Comparison of ENCODE assay signal across 10 cellular contexts in the genomic region with DNA sequence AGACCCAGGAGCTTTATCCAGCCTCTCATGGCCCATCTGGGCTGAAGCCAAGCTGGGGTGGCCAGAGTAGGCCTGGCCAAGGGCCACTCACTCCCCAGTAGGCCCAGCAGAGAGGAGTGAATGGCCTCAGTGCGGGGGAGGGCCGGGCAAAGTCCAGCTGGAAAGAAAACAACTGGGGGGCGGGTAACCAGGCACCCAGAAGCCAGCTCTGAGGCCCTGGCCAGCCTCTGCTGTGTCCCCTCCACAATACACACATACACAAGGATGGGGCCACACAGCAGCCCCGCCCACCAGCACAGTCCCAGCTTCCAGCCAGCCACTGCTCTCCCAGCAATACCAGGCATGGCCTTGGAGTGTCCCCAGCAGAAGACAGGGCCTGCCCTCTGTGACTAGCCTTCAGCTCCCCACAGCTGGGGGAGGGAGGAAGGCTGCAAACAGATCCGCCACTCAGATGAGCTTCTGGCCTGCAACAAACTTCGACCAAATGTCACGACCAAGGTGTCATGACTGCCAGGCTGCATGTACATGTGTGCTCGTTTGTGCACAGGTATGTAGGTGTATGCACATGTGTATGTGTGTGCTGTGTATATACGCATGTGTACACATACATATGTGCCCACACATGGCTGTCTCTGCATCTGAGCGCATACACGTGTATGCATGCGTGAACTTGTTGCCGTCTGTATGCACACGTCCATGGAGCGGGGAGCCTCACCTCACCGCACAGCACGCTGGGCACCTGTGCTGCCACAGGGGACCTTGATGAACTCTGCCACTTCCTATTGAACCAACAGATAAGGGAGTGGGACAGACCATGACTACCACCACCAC. TPM values are rescaled to one million over a fixed set of nuclear protein-coding genes. Genes with fewer than 3 reads are reported as not detected.
DNase-seq lines count a peak whose midpoint lies in the region; ATAC-seq, FAIRE-seq and TF ChIP-seq lines count a peak whose summit lies in the region.
"Had no signal": no experiment of that assay in that cellular context is flagged by ENCODE, and none has a peak within 500 bp of the region (broad histone marks: within the 10 kb centered on the region; RNA-seq: fewer than 3 reads in every experiment).

No MANE protein-coding gene starts in this region.

- TF ChIP-seq CTCF in kidney (IDR thresholded peaks at IDR 0.05; ENCODE audit: borderline replicate concordance, extremely low read depth, insufficient read depth): no peak
- no peak for TF ChIP-seq CTCF in tibial artery (IDR thresholded peaks at IDR 0.05)

- peaks cover 27% of the 10 kb centered on the region for H3K4me1 Mint-ChIP-seq in activated T-cell treated with anti-CD3 and anti-CD28 coated beads, Interleukin-2, amount 50 U/mL, for 72 hours (ENCODE audit: low read depth)

- H3K4me1 ChIP-seq in adipocyte (ENCODE audit: control insufficient read depth, insufficient read depth, low read length) (peaks cover 73% of the 10 kb centered on the region), kidney (ENCODE audit: control insufficient read depth in 1 of 2, insufficient read depth in 1 of 2, low read depth in 1 of 2, low read length in 2 of 2) (peaks cover 42 to 57% of the 10 kb centered on the region in 2 donors), tibial artery (peaks cover 0 to 84% (median 59%) of the 10 kb centered on the region in 4 donors)

- peak overlapping the region; percentile 19 for H3K27ac Mint-ChIP-seq in activated T-cell treated with anti-CD3 and anti-CD28 coated beads, Interleukin-2, amount 50 U/mL, for 72 hours

- H3K9me3 ChIP-seq in adipocyte (ENCODE audit: control insufficient read depth, low read length) (no peaks in the 10 kb centered on the region), kidney (ENCODE audit: control insufficient read depth in 1 of 2, low read length in 2 of 2) (no peaks in the 10 kb centered on the region), tibial artery (no peaks in the 10 kb centered on the region)

- no peaks in the 10 kb centered on the region for H3K27me3 Mint-ChIP-seq in activated T-cell treated with anti-CD3 and anti-CD28 coated beads, Interleukin-2, amount 50 U/mL, for 72 hours (ENCODE audit: low read depth)

- H3K27ac ChIP-seq in kidney (ENCODE audit: low read depth in 2 of 2, low read length in 2 of 2) (peak overlapping the region; percentile 78 to 81), tibial artery (peak overlapping the region; percentile 13 to 42)

- DNase-seq in activated T-cell treated with anti-CD3 and anti-CD28 coated beads, Interleukin-2, amount 50 U/mL, for 72 hours: no peak
- DNase-seq in activated T-cell treated with anti-CD3 and anti-CD28 coated beads for 4 hours: no peak
- no peak for DNase-seq in adipocyte (ENCODE audit: low read depth)
- peak; percentile 87 for DNase-seq in kidney
- DNase-seq in tibial artery: no peak
- DNase-seq in SKM-1 treated with dmso at 0.1 percent for 144 hours (lab: John Stamatoyannopoulos, UW; ENCODE audit: unreplicated experiment): no peak
- no peak for DNase-seq in GM19239 (ENCODE audit: insufficient read length, low spot score)
- DNase-seq: DMS79 treated with DMSO at 0.1 percent for 48 hours had no signal

- no peak overlapping the region for H3K4me3 Mint-ChIP-seq in activated T-cell treated with anti-CD3 and anti-CD28 coated beads, Interleukin-2, amount 50 U/mL, for 72 hours

- peaks cover 4 to 5% of the 10 kb centered on the region in 2 donors for H3K36me3 Mint-ChIP-seq in activated T-cell treated with anti-CD3 and anti-CD28 coated beads, Interleukin-2, amount 50 U/mL, for 72 hours (ENCODE audit: insufficient read depth in 2 of 2)

- FAIRE-seq in kidney (lab: Jason Lieb, UNC): no peak
- FAIRE-seq in GM19239 (lab: Jason Lieb, UNC): no peak

- H3K4me3 ChIP-seq in adipocyte (ENCODE audit: low read length) (no peak overlapping the region), kidney (ENCODE audit: low read length in 2 of 2) (peak overlapping the region; percentile 37 to 39), tibial artery (no peak overlapping the region)

- H3K36me3 ChIP-seq in adipocyte (ENCODE audit: control insufficient read depth, insufficient read depth, low read length, severe bottlenecking) (peaks cover 5% of the 10 kb centered on the region), kidney (ENCODE audit: control insufficient read depth in 1 of 2, insufficient read depth in 2 of 2, low read length in 2 of 2) (no peaks in the 10 kb centered on the region), tibial artery (peaks cover under 1 to 7% (median 6%) of the 10 kb centered on the region in 3 donors)

- no peak for ATAC-seq in activated T-cell treated with anti-CD3 and anti-CD28 coated beads, Interleukin-2, amount 50 U/mL, for 72 hours (replicated peaks in 1 of 2)
- ATAC-seq in HG02840 (IDR thresholded peaks at IDR 0.05; ENCODE audit: low FRiP score, unreplicated experiment): no peak

- H3K27me3 ChIP-seq in adipocyte (replicated peaks; ENCODE audit: control insufficient read depth, insufficient read depth, low read length) (no peaks in the 10 kb centered on the region), tibial artery (no peaks in the 10 kb centered on the region)

- intact Hi-C loops in kidney (cut with DNase I): no loop called here
- intact Hi-C loops in tibial artery (cut with DNase I; ENCODE audit: low total_unique reads): loop anchor here (10.0 kb wide), 2 partner anchors 101 to 231 kb away; a partner anchor contains a TSS

- H3K9ac ChIP-seq in adipocyte (ENCODE audit: low read length): peak overlapping the region; percentile 43
- H3K9ac ChIP-seq in kidney (ENCODE audit: low read length in 2 of 2): peak overlapping the region in 1 of 2 donors; percentile 15

- no peaks in the 10 kb centered on the region for H3K9me3 Mint-ChIP-seq in activated T-cell treated with anti-CD3 and anti-CD28 coated beads, Interleukin-2, amount 50 U/mL, for 72 hours

RNA-seq across cellular contexts. Expression of a gene that starts 5.0 kb away (rescaled TPM):
- 10 to 100 TPM; 71.4 to 73.1 TPM for total RNA-seq in activated T-cell treated with anti-CD3 and anti-CD28 coated beads, Interleukin-2, amount 50 U/mL, for 72 hours
- total RNA-seq in kidney: 134 TPM
- polyA plus RNA-seq in kidney (ENCODE audit: insufficient read depth, low read depth, low replicate concordance): 130 TPM

RNA-seq across cellular contexts. Expression of a gene that starts 18.3 kb away (rescaled TPM):
- not detected for total RNA-seq in activated T-cell treated with anti-CD3 and anti-CD28 coated beads, Interleukin-2, amount 50 U/mL, for 72 hours
- not detected for total RNA-seq in kidney
- polyA plus RNA-seq in kidney (ENCODE audit: insufficient read depth, low read depth, low replicate concordance): not detected
- total RNA-seq: dermis microvascular lymphatic vessel endothelial cell had no signal

Comparison
In these comparisons a context has a peak if more than half of its experiments do, and no peak if none do; other contexts are left out.
1. H3K4me3 ChIP-seq: peak in kidney (2 of 2); none in adipocyte (single experiment) and tibial artery (0 of 2).